Comparison of ENCODE assay signal across 32 cellular contexts in the genomic region with DNA sequence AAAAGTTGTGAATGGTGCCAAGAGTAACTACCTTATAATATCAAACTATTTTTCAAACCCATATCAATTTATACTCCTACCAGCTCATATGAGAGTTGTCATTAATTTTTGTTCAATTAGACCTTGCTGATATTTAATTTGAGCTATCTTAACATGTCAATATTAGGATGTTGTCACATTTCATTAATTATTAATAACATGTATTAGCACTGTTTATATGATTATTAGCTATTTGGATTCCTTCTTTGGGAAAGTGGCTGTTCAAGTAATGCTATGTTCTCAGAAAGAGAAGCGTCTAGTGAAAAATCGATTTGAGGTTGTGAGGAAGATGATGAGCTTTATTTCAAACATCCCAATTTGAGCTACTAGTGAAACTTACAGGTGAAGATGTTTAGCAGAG.
"Had no signal": no experiment of that assay in that cellular context is flagged by ENCODE, and none has a peak within 500 bp of the region (broad histone marks: within the 10 kb centered on the region; RNA-seq: fewer than 3 reads in every experiment).

No MANE protein-coding gene starts in this region.

- H3K4me1 ChIP-seq: adrenal gland, ascending aorta, body of pancreas, breast epithelium had no signal

- FAIRE-seq: astrocyte, bronchial epithelial cell had no signal

- ATAC-seq: activated naive CD4-positive, alpha-beta T cell treated with anti-CD3 and anti-CD28 coated beads, Interleukin-2, amount 50 U/mL, for 72 hours; activated naive CD8-positive, alpha-beta T cell treated with anti-CD3 and anti-CD28 coated beads, Interleukin-2, amount 50 U/mL, for 24 hours; activated T-cell treated with anti-CD3 and anti-CD28 coated beads, Interleukin-2, amount 50 U/mL, for 4 hours; activated T-cell treated with anti-CD3 and anti-CD28 coated beads, Interleukin-2, amount 50 U/mL, for 72 hours; activated T-helper 17 cell treated with anti-CD3 and anti-CD28 coated beads, Interleukin-2, amount 50 U/mL, for 72 hours; body of pancreas had no signal

- H3K9me3 ChIP-seq: adrenal gland, ascending aorta, body of pancreas, breast epithelium had no signal

- H3K27ac ChIP-seq: adrenal gland, ascending aorta, body of pancreas, brain microvascular endothelial cell, breast epithelium, cardiac muscle cell had no signal

- H3K27me3 ChIP-seq: adrenal gland, ascending aorta, body of pancreas, brain microvascular endothelial cell, cardiac muscle cell had no signal

- DNase-seq: activated effector memory CD4-positive, alpha-beta T cell treated with anti-CD3 and anti-CD28 coated beads, Interleukin-2, amount 50 U/mL, for 16 hours; activated effector memory CD4-positive, alpha-beta T cell treated with Interleukin-2 at 50 U/mL for 16 hours; activated gamma-delta T cell; activated gamma-delta T cell treated with Interleukin-2 at 50 U/mL for 16 hours; activated naive CD4-positive, alpha-beta T cell; activated naive CD4-positive, alpha-beta T cell treated with anti-CD3 and anti-CD28 coated beads for 36 hours; activated naive CD4-positive, alpha-beta T cell treated with anti-CD3 and anti-CD28 coated beads, Interleukin-2, amount 10 ng/mL, durations not matched to agents 7 days and 5 days; activated naive CD4-positive, alpha-beta T cell treated with anti-CD3 and anti-CD28 coated beads, Interleukin-2, amount 50 U/mL, for 16 hours; activated naive CD4-positive, alpha-beta T cell treated with Interleukin-2 at 50 U/mL for 16 hours; activated naive CD8-positive, alpha-beta T cell treated with anti-CD3 and anti-CD28 coated beads for 36 hours; activated naive CD8-positive, alpha-beta T cell treated with anti-CD3 and anti-CD28 coated beads, Interleukin-2, amount 10 ng/mL, durations not matched to agents 7 days and 5 days; activated naive CD8-positive, alpha-beta T cell treated with anti-CD3 and anti-CD28 coated beads, Interleukin-2, amount 50 U/mL, for 24 hours; activated T-cell treated with anti-CD3 and anti-CD28 coated beads, Interleukin-2, amount 50 U/mL, for 4 hours; activated T-cell treated with anti-CD3 and anti-CD28 coated beads, Interleukin-2, amount 50 U/mL, for 48 hours; activated T-cell treated with anti-CD3 and anti-CD28 coated beads, Interleukin-2, amount 50 U/mL, for 72 hours; adrenal gland; amniotic stem cell; amygdala; anterior cingulate cortex; aorta; body of pancreas; brain microvascular endothelial cell; caudate nucleus; central memory CD4-positive, alpha-beta T cell; cerebellar nuclear complex had no signal

- H3K36me3 ChIP-seq: adrenal gland, ascending aorta, brain microvascular endothelial cell, breast epithelium, cardiac muscle cell had no signal

- H3K4me3 ChIP-seq: adrenal gland, ascending aorta, body of pancreas, breast epithelium, cardiac muscle cell had no signal
